8 cellular contexts compared by ENCODE assay signal in genomic region chr17:48830840-48831548, GRCh38. TPM values are rescaled to one million over a fixed set of nuclear protein-coding genes. Genes with fewer than 3 reads are reported as not detected.
DNase-seq lines count a peak whose midpoint lies in the region; ATAC-seq and FAIRE-seq lines count a peak whose summit lies in the region.

Gene CALCOCO2, plus strand, starts transcription at chr17:48831035. Its CDS starts 10,673 bp downstream, at chr17:48841708.

- no peak within 1 kb of the TSS for H3K27ac ChIP-seq in Karpas-422 (ENCODE audit: low read length)

- peak within 1 kb of the TSS; percentile 80 for H3K4me2 ChIP-seq in Karpas-422 (ENCODE audit: low read depth, low read length, poor library complexity, severe bottlenecking)

- H3K4me1 ChIP-seq in Karpas-422 (ENCODE audit: low read length): peaks cover 5% of the 10 kb centered on the region

- no peaks in the 10 kb centered on the region for H3K27me3 ChIP-seq in Karpas-422 (ENCODE audit: low read length)

- H4K20me1 ChIP-seq in Karpas-422 (ENCODE audit: insufficient read depth, low read depth, low read length): peaks cover 5% of the 10 kb centered on the region; the same call in 1 of the 2 replicates

- DNase-seq in DMS79 treated with DMSO at 0.1 percent for 48 hours (lab: John Stamatoyannopoulos, UW) (peak; percentile 76), Karpas-422 (peak; percentile 96), RCC 7860 (ENCODE audit: low spot score) (peak; percentile 80), myocyte (ENCODE audit: low read depth) (peak; percentile 96)
- DNase-seq in activated T-cell treated with anti-CD3 and anti-CD28 coated beads, Interleukin-2, amount 50 U/mL, for 48 hours: peak; percentile 92 to 93
- peak; percentile 79 to 84 for DNase-seq in stimulated activated CD8-positive, alpha-beta memory T cell treated with anti-CD3 and anti-CD28 coated beads, Interleukin-7, amount 100 ng/mL, for 48 hours (ENCODE audit: extremely low read depth in 1 of 2, low read depth in 1 of 2)

- ATAC-seq in GM21737 (IDR thresholded peaks at IDR 0.05; ENCODE audit: unreplicated experiment) (peak; percentile 83), esophagus mucosa (peak; percentile 99)

- H2AFZ ChIP-seq in Karpas-422 (ENCODE audit: low read length): peak within 1 kb of the TSS; percentile 95

- H3K9me3 ChIP-seq in Karpas-422 (ENCODE audit: low read length): no peaks in the 10 kb centered on the region

- FAIRE-seq in RCC 7860 (lab: Jason Lieb, UNC): peak; percentile 41

- H3K79me2 ChIP-seq in Karpas-422 (ENCODE audit: low read length): no peaks in the 10 kb centered on the region

- peak within 1 kb of the TSS; percentile 82 for H3K9ac ChIP-seq in Karpas-422 (ENCODE audit: low read length)

- peak within 1 kb of the TSS; percentile 83 for H3K4me3 ChIP-seq in Karpas-422 (ENCODE audit: low read length)

- H3K36me3 ChIP-seq in Karpas-422 (ENCODE audit: insufficient read depth, low read length): no peaks in the 10 kb centered on the region

- H3K9me2 ChIP-seq in Karpas-422 (replicated peaks; ENCODE audit: insufficient read depth, low read length): no peaks in the 10 kb centered on the region

RNA-seq across cellular contexts. Expression of gene CALCOCO2, which starts in this region (rescaled TPM):
- 21.8 and 29.7 TPM in 2 replicates for total RNA-seq in Karpas-422 (2014; rRNA removed; shearing (Covaris generic); ENCODE audit: low replicate concordance)
- total RNA-seq in esophagus mucosa: 100 TPM
- total RNA-seq in myocyte: 36.8 and 43.0 TPM in 2 replicates
- polyA plus RNA-seq in myocyte (2012): 76.4 TPM
